ENCODE assay signal across 7 cellular contexts in the genomic region with DNA sequence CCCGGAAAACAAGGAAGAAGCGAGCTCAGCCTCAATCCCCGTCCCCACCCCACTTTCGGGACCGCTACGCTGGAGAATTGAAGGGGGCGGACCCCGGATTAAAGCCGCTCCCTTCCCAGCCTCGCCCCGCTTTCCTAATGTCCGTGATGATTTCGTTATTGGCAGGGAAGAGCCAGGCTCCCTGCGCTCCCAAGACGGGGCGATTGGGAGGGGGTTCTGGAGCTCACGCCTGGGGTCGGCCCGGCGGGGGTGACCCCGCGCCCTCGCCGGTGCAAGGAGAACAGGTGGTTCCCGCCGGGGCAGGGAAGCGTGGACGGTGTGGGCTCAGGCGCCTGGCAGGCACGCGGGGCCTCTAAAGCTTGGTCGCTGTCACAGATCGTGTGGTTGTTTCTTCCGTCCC.
DNase-seq lines count a peak whose midpoint lies in the region; ATAC-seq and TF ChIP-seq lines count a peak whose summit lies in the region.
"Not testable (repeated sequence)": the region's sequence is repeated elsewhere in the genome, so short reads cannot be mapped to it uniquely, and the experiment has no call there.

No MANE protein-coding gene starts in this region.

- peak; percentile 55 for ATAC-seq in SK-N-SH treated with all-trans-retinoic acid at 6 μM for 48 hours
- peak; percentile 4 to 17 for ATAC-seq in left cardiac atrium
- ATAC-seq in right lobe of liver: peak in 1 of 4 donors; percentile 22
- ATAC-seq in natural killer cell treated with Interleukin-12 subunit alpha and Interleukin-12 subunit beta and Interleukin-15 and Interleukin-18, amount 100 ng/mL, for 72 hours: peak in 1 of 2 donors; percentile 37
- peak; percentile 56 for ATAC-seq in stimulated activated memory B cell treated with anti-CD40 and anti-IgM and Interleukin-4, amounts not matched to agents 10 μg/mL and 1 μg/mL and 100 μg/mL, for 72 hours

- peak overlapping the region; percentile 36; the same call in 1 of the 2 replicates for H3K4me3 ChIP-seq in GM08714 (ENCODE audit: low read length)
- not testable (repeated sequence) for H3K4me3 ChIP-seq in right lobe of liver

- H3K27ac Mint-ChIP-seq in natural killer cell treated with Interleukin-12 subunit alpha and Interleukin-12 subunit beta and Interleukin-15 and Interleukin-18, amount 100 ng/mL, for 72 hours; stimulated activated memory B cell treated with anti-CD40 and anti-IgM and Interleukin-4, amounts not matched to agents 10 μg/mL and 1 μg/mL and 100 μg/mL, for 72 hours: not testable (repeated sequence)

- H3K4me1 ChIP-seq in right lobe of liver: not testable (repeated sequence)

- not testable (repeated sequence) for H3K27ac ChIP-seq in right lobe of liver

- TF ChIP-seq CTCF in right lobe of liver (IDR thresholded peaks at IDR 0.05): not testable (repeated sequence)

- DNase-seq in ecto neural progenitor cell (ENCODE audit: low spot score) (peak; percentile 30), right lobe of liver (peak; percentile 17 to 47 (median 38))
- DNase-seq in left cardiac atrium: not testable (repeated sequence)
- peak; percentile 56 for DNase-seq in natural killer cell treated with Interleukin-12 subunit alpha and Interleukin-12 subunit beta and Interleukin-15 and Interleukin-18, amount 100 ng/mL, for 72 hours (ENCODE audit: low spot score)

- H3K27me3 Mint-ChIP-seq in natural killer cell treated with Interleukin-12 subunit alpha and Interleukin-12 subunit beta and Interleukin-15 and Interleukin-18, amount 100 ng/mL, for 72 hours; stimulated activated memory B cell treated with anti-CD40 and anti-IgM and Interleukin-4, amounts not matched to agents 10 μg/mL and 1 μg/mL and 100 μg/mL, for 72 hours: not testable (repeated sequence)

- H3K4me3 Mint-ChIP-seq in natural killer cell treated with Interleukin-12 subunit alpha and Interleukin-12 subunit beta and Interleukin-15 and Interleukin-18, amount 100 ng/mL, for 72 hours; stimulated activated memory B cell treated with anti-CD40 and anti-IgM and Interleukin-4, amounts not matched to agents 10 μg/mL and 1 μg/mL and 100 μg/mL, for 72 hours: not testable (repeated sequence)

- not testable (repeated sequence) for H3K9me3 Mint-ChIP-seq in natural killer cell treated with Interleukin-12 subunit alpha and Interleukin-12 subunit beta and Interleukin-15 and Interleukin-18, amount 100 ng/mL, for 72 hours; stimulated activated memory B cell treated with anti-CD40 and anti-IgM and Interleukin-4, amounts not matched to agents 10 μg/mL and 1 μg/mL and 100 μg/mL, for 72 hours

- 70% methylated on average over 14 of the region's 34 CpGs for WGBS in right lobe of liver (ENCODE audit: insufficient coverage, low coverage, low lambda C conversion rate, missing lambda C conversion rate)

- H3K4me1 Mint-ChIP-seq in natural killer cell treated with Interleukin-12 subunit alpha and Interleukin-12 subunit beta and Interleukin-15 and Interleukin-18, amount 100 ng/mL, for 72 hours (ENCODE audit: low read depth in 2 of 2); stimulated activated memory B cell treated with anti-CD40 and anti-IgM and Interleukin-4, amounts not matched to agents 10 μg/mL and 1 μg/mL and 100 μg/mL, for 72 hours: not testable (repeated sequence)

- TF ChIP-seq POLR2A in right lobe of liver (IDR thresholded peaks at IDR 0.05): not testable (repeated sequence)

- intact Hi-C loops in left cardiac atrium (cut with DNase I); right lobe of liver (cut with DNase I): not testable (repeated sequence)

- H3K36me3 ChIP-seq in right lobe of liver: not testable (repeated sequence)

- not testable (repeated sequence) for H3K27me3 ChIP-seq in right lobe of liver

- not testable (repeated sequence) for H3K9me3 ChIP-seq in right lobe of liver

- not testable (repeated sequence) for H3K36me3 Mint-ChIP-seq in natural killer cell treated with Interleukin-12 subunit alpha and Interleukin-12 subunit beta and Interleukin-15 and Interleukin-18, amount 100 ng/mL, for 72 hours; stimulated activated memory B cell treated with anti-CD40 and anti-IgM and Interleukin-4, amounts not matched to agents 10 μg/mL and 1 μg/mL and 100 μg/mL, for 72 hours
